8 cellular contexts compared by ENCODE assay signal in the genomic region with DNA sequence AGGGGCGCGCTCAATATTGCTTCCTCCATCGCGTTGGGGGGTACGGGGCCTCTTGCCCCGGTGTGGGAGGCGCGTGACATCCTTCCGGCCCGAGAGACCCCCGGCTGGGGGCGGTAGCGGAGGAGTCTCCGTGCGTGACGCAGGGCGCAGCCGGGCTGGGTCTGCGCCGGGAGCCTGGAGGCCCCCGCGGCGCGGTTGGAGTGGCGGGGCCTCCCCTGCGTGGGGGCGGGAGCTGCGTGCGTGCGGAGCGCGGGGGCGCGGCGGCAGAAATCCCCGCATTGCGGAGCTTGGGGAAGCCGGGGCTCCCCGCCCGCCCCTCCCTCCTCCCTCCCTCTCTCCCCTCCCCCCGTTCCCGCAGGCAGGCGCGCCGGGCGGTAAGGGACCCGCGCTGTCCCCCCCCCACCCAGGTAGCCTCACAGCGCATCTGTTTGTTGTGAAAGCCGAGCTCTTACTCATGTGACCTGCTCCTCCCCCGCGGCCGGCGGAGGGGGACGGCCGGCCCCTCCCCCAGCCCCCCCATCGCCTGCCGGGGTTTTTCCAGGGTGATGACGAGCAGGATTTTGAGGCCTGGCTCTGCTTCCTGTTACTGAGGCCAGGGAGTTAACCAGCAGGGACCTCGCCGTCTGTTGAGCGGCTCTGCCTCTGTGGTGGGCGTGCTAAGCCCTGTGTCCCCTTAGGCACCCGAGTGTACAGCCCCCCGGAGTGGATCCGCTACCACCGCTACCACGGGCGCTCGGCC. TPM values are rescaled to one million over a fixed set of nuclear protein-coding genes. Genes with fewer than 3 reads are reported as not detected.
DNase-seq lines count a peak whose midpoint lies in the region; ATAC-seq and TF ChIP-seq lines count a peak whose summit lies in the region.

No MANE protein-coding gene starts in this region.

- TF ChIP-seq RAD21 in neural cell (conservative IDR thresholded peaks at IDR 0.05) = no peak

- H3K9me3 Mint-ChIP-seq in Caco-2 (ENCODE audit: unreplicated experiment) = no peaks in the 10 kb centered on the region

- H3K4me3 ChIP-seq in Caco-2 (ENCODE audit: low read depth, low read length) (peak overlapping the region; percentile 80), HUES48 (ENCODE audit: low read depth, low read length) (peak overlapping the region; percentile 90), SJSA1 (peak overlapping the region; percentile 88), fibroblast of villous mesenchyme (ENCODE audit: low read depth, low read length) (peak overlapping the region; percentile 81), neural cell (ENCODE audit: low read length) (peak overlapping the region; percentile 77)

- TF ChIP-seq EP300 in neural cell (conservative IDR thresholded peaks at IDR 0.05; ENCODE audit: poor library complexity, severe bottlenecking) = no peak

- no peaks in the 10 kb centered on the region for H3F3A ChIP-seq in neural cell (ENCODE audit: insufficient read depth, low read length, poor library complexity, severe bottlenecking)

- H3K27me3 ChIP-seq in Caco-2 (replicated peaks; ENCODE audit: control insufficient read depth, insufficient read depth, low read length) = no peaks in the 10 kb centered on the region
- H3K27me3 ChIP-seq in HUES48 (ENCODE audit: control insufficient read depth, insufficient read depth, low read length) = peaks cover 4% of the 10 kb centered on the region; the same call in 1 of the 2 replicates
- H3K27me3 ChIP-seq in SJSA1 (replicated peaks) = no peaks in the 10 kb centered on the region
- H3K27me3 ChIP-seq in neural cell (ENCODE audit: insufficient read depth, low read depth, low read length) = no peaks in the 10 kb centered on the region

- no peaks in the 10 kb centered on the region for H3K9me2 ChIP-seq in neural cell (ENCODE audit: insufficient read depth, low read length)

- H3K9ac ChIP-seq in HUES48 (ENCODE audit: low read depth, low read length) = peak overlapping the region; percentile 63; the same call in 1 of the 2 replicates
- H3K9ac ChIP-seq in neural cell (ENCODE audit: low read length) = peak overlapping the region; percentile 66

- DNase-seq in Caco-2 = peak; percentile 63 to 80
- peak; percentile 73 to 91 for DNase-seq in SJSA1 (ENCODE audit: low read depth in 1 of 2, low spot score in 2 of 2)
- DNase-seq in activated gamma-delta T cell treated with anti-CD3 and anti-CD28 coated beads, Interleukin-2, amount 50 U/mL, for 16 hours (ENCODE audit: low read depth) = peak; percentile 81
- DNase-seq in fibroblast of villous mesenchyme (ENCODE audit: low read depth) = peak; percentile 97
- DNase-seq in stimulated activated naive CD4-positive, alpha-beta T cell treated with Interleukin-2 at 50 U/mL for 16 hours (lab: John Stamatoyannopoulos, UW) = peak; percentile 90

- POLR2A ChIA-PET in Caco-2 (lab: Charles Lee) = interaction anchor here (1.6 to 3.3 kb wide), 2 partner anchors 10 to 68 kb away, joined by 12 to 25 read pairs; no protein-coding TSS in a partner anchor

- peak overlapping the region; percentile 82 for H3K4me3 Mint-ChIP-seq in Caco-2 (ENCODE audit: unreplicated experiment)

- CTCF ChIA-PET in Caco-2 (lab: Charles Lee) = interaction anchor here (1.3 to 1.8 kb wide), 2 partner anchors 31 to 68 kb away, joined by 5 to 13 read pairs; no protein-coding TSS in a partner anchor

- H3K27me3 Mint-ChIP-seq in Caco-2 (ENCODE audit: insufficient read depth, unreplicated experiment) = no peaks in the 10 kb centered on the region

- H3K36me3 ChIP-seq in Caco-2 (ENCODE audit: control insufficient read depth, insufficient read depth, low read length) (peaks cover 4% of the 10 kb centered on the region), HUES48 (ENCODE audit: control insufficient read depth, insufficient read depth, low read length) (peaks cover 24% of the 10 kb centered on the region), SJSA1 (peaks cover 57% of the 10 kb centered on the region), neural cell (ENCODE audit: insufficient read depth, low read length) (no peaks in the 10 kb centered on the region)

- no peak for TF ChIP-seq CTCF in Caco-2 (IDR thresholded peaks at IDR 0.05; ENCODE audit: insufficient read depth in 1 of 2, low read depth in 1 of 2, low read length in 1 of 2, severe bottlenecking in 1 of 2, unreplicated experiment in 1 of 2)
- no peak for TF ChIP-seq CTCF in fibroblast of villous mesenchyme (IDR thresholded peaks at IDR 0.05; ENCODE audit: insufficient read depth, low read depth, low read length)
- TF ChIP-seq CTCF in neural cell (IDR thresholded peaks at IDR 0.05; ENCODE audit: poor library complexity, severe bottlenecking) = no peak

- peaks cover 7% of the 10 kb centered on the region for H3K4me1 Mint-ChIP-seq in Caco-2 (ENCODE audit: low read depth, unreplicated experiment)

- BruUV-seq in Caco-2 (replicated peaks; lab: Mats Ljungman, UMichigan) = no TSS peak

- H3K9me3 ChIP-seq in Caco-2 (no peaks in the 10 kb centered on the region), HUES48 (ENCODE audit: control insufficient read depth, insufficient read depth, low read length) (no peaks in the 10 kb centered on the region), SJSA1 (replicated peaks) (no peaks in the 10 kb centered on the region), neural cell (ENCODE audit: low read length) (no peaks in the 10 kb centered on the region)

- H3K4me2 ChIP-seq in neural cell (ENCODE audit: low read length) = peak overlapping the region; percentile 55

- H3K27ac ChIP-seq in HUES48 (ENCODE audit: low read depth, low read length) (peak overlapping the region; percentile 84), SJSA1 (peak overlapping the region; percentile 82), neural cell (ENCODE audit: low read length) (no peak overlapping the region)

- H3K36me3 Mint-ChIP-seq in Caco-2 (ENCODE audit: insufficient read depth, unreplicated experiment) = peaks cover 57% of the 10 kb centered on the region

- H4K20me1 ChIP-seq in neural cell (ENCODE audit: insufficient read depth) = no peaks in the 10 kb centered on the region

- no peak overlapping the region for H2AFZ ChIP-seq in neural cell (ENCODE audit: low read depth, low read length)

- ATAC-seq in HG02759 (IDR thresholded peaks at IDR 0.05; ENCODE audit: unreplicated experiment) = no peak

- intact Hi-C loops in Caco-2 (cut with micrococcal nuclease; ENCODE audit: unreplicated experiment) = loop anchor here (1.0 kb wide), 1 partner anchor 31 kb away; no protein-coding TSS in a partner anchor

- peak overlapping the region; percentile 64 for H3K27ac Mint-ChIP-seq in Caco-2 (ENCODE audit: unreplicated experiment)

- H3K4me1 ChIP-seq in Caco-2 (peaks cover 63% of the 10 kb centered on the region), HUES48 (ENCODE audit: control insufficient read depth, insufficient read depth, low read length) (peaks cover 7% of the 10 kb centered on the region; the same call in 1 of the 2 replicates), SJSA1 (replicated peaks) (peaks cover 33% of the 10 kb centered on the region)

- no peaks in the 10 kb centered on the region for H3K79me2 ChIP-seq in neural cell (replicated peaks; ENCODE audit: insufficient read depth, low read length)

TF ChIP-seq in neural cell, 6 proteins besides CTCF, POLR2A, EP300 and RAD21:
- TF ChIP-seq EZH2 (IDR thresholded peaks at IDR 0.05; ENCODE audit: borderline replicate concordance, insufficient read depth, low read length, poor library complexity, severe bottlenecking) = no peak
- TF ChIP-seq MXI1 (conservative IDR thresholded peaks at IDR 0.05; ENCODE audit: poor library complexity, severe bottlenecking) = no peak
- TF ChIP-seq, protein P1, sequence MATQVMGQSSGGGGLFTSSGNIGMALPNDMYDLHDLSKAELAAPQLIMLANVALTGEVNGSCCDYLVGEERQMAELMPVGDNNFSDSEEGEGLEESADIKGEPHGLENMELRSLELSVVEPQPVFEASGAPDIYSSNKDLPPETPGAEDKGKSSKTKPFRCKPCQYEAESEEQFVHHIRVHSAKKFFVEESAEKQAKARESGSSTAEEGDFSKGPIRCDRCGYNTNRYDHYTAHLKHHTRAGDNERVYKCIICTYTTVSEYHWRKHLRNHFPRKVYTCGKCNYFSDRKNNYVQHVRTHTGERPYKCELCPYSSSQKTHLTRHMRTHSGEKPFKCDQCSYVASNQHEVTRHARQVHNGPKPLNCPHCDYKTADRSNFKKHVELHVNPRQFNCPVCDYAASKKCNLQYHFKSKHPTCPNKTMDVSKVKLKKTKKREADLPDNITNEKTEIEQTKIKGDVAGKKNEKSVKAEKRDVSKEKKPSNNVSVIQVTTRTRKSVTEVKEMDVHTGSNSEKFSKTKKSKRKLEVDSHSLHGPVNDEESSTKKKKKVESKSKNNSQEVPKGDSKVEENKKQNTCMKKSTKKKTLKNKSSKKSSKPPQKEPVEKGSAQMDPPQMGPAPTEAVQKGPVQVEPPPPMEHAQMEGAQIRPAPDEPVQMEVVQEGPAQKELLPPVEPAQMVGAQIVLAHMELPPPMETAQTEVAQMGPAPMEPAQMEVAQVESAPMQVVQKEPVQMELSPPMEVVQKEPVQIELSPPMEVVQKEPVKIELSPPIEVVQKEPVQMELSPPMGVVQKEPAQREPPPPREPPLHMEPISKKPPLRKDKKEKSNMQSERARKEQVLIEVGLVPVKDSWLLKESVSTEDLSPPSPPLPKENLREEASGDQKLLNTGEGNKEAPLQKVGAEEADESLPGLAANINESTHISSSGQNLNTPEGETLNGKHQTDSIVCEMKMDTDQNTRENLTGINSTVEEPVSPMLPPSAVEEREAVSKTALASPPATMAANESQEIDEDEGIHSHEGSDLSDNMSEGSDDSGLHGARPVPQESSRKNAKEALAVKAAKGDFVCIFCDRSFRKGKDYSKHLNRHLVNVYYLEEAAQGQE (IDR thresholded peaks at IDR 0.05; ENCODE audit: borderline replicate concordance) = no peak
- TF ChIP-seq TAF1 (IDR thresholded peaks at IDR 0.05; ENCODE audit: low read depth) = no peak
- no peak for TF ChIP-seq SMC3 (conservative IDR thresholded peaks at IDR 0.05; ENCODE audit: poor library complexity)
- TF ChIP-seq POLR2AphosphoS5 (IDR thresholded peaks at IDR 0.05) = no peak

RNA-seq across cellular contexts. Expression of a gene that starts 1.6 kb away (rescaled TPM):
- total RNA-seq in Caco-2 (2022) (39.6 and 41.1 TPM in 2 replicates), fibroblast of villous mesenchyme (27.7 and 32.0 TPM in 2 replicates)
- total RNA-seq in SJSA1 (2014; rRNA removed; shearing (Covaris generic)) = 53.0 and 55.8 TPM in 2 replicates
- 28.7 and 32.6 TPM in 2 replicates for polyA plus RNA-seq in neural cell
- 18.8 and 25.3 TPM in 2 replicates for polyA minus RNA-seq in neural cell

RNA-seq across cellular contexts. Expression of a gene that starts 43.7 kb away (rescaled TPM):
- total RNA-seq in Caco-2 (2022) = 38.1 and 43.3 TPM in 2 replicates
- 88.0 and 145 TPM in 2 replicates for total RNA-seq in SJSA1 (2014; rRNA removed; shearing (Covaris generic))
- total RNA-seq in fibroblast of villous mesenchyme = 53.1 and 58.9 TPM in 2 replicates
- polyA plus RNA-seq in neural cell = 83.2 and 97.3 TPM in 2 replicates
- 29.0 and 29.8 TPM in 2 replicates for polyA minus RNA-seq in neural cell

RNA-seq across cellular contexts. Expression of a gene that starts 43.9 kb away (rescaled TPM):
- total RNA-seq in Caco-2 (2022) = 31.6 and 35.7 TPM in 2 replicates
- total RNA-seq in SJSA1 (2014; rRNA removed; shearing (Covaris generic)) = 10.6 and 19.6 TPM in 2 replicates
- total RNA-seq in fibroblast of villous mesenchyme = 17.1 and 20.3 TPM in 2 replicates
- 12.5 and 14.3 TPM in 2 replicates for polyA plus RNA-seq in neural cell
- 13.4 TPM in 2 replicates for polyA minus RNA-seq in neural cell

RNA-seq across cellular contexts. Expression of a gene that starts 50.4 kb away (rescaled TPM):
- not detected in 2 replicates for total RNA-seq in Caco-2 (2022)
- total RNA-seq in SJSA1 (2014; rRNA removed; shearing (Covaris generic)) = not detected in 2 replicates
- under 0.01 TPM in 1 of 2 replicates, not detected in the other for total RNA-seq in fibroblast of villous mesenchyme
- not detected in 2 replicates for polyA plus RNA-seq in neural cell
- not detected in 2 replicates for polyA minus RNA-seq in neural cell
